Comparison of ENCODE assay signal across 34 cellular contexts in the genomic region with DNA sequence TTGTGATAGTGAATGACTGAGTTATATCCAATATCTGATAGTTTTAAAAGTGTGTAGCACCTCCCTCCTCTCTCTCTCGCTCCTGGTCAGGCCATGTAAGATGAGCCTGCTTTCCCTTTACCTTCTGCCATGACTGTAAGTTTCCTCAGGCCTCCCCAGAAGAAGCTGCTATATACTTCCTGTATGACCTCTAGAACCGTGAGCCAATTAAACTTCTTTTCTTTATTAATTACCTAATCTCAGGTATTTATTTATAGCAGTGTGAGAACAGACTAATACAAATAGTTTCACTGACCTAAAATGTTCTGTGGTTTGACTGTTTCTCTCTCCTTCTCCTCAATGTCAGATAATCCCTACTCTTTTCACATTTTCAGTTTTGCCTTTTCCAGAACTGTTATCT.
"Had no signal": no experiment of that assay in that cellular context is flagged by ENCODE, and none has a peak within 500 bp of the region (broad histone marks: within the 10 kb centered on the region; RNA-seq: fewer than 3 reads in every experiment).

No MANE protein-coding gene starts in this region.

- H3K4me3 ChIP-seq: ascending aorta, cardiac muscle cell, colonic mucosa had no signal

- DNase-seq: activated CD4-positive, alpha-beta memory T cell treated with anti-CD3 and anti-CD28 coated beads, Interleukin-2, amount 10 ng/mL, durations not matched to agents 7 days and 5 days; activated CD4-positive, alpha-beta T cell treated with anti-CD3 and anti-CD28 coated beads for 1 hour; activated CD4-positive, alpha-beta T cell treated with anti-CD3 and anti-CD28 coated beads for 48 hours; activated CD4-positive, CD25-positive, alpha-beta regulatory T cell; activated CD8-positive, alpha-beta memory T cell treated with anti-CD3 and anti-CD28 coated beads for 24 hours; activated CD8-positive, alpha-beta memory T cell treated with anti-CD3 and anti-CD28 coated beads, Interleukin-2, amount 10 ng/mL, durations not matched to agents 7 days and 5 days; activated gamma-delta T cell; activated naive CD4-positive, alpha-beta T cell treated with Interleukin-2 at 50 U/mL for 16 hours; activated naive CD8-positive, alpha-beta T cell treated with anti-CD3 and anti-CD28 coated beads, Interleukin-2, amount 10 ng/mL, durations not matched to agents 7 days and 5 days; activated T-cell treated with anti-CD3 and anti-CD28 coated beads, Interleukin-2, amount 50 U/mL, for 1 hour; activated T-cell treated with anti-CD3 and anti-CD28 coated beads, Interleukin-2, amount 50 U/mL, for 72 hours; amygdala; colonic mucosa; NCI-H1092 treated with DMSO at 0.1 percent for 48 hours; NCI-H1417; NCI-H146; NCI-H187; NCI-H2029 treated with DMSO at 0.1 percent for 48 hours; NCI-H2107; NCI-H2171; NCI-H510A; NCI-H526 treated with DMSO at 0.1 percent for 48 hours; NCI-H82; RPMI8226; SIG-M5; SW 1271; T-helper 1 cell; T-helper 2 cell; T-helper 9 cell; WERI-Rb-1 had no signal

- H3K27ac ChIP-seq: ascending aorta, cardiac muscle cell, colonic mucosa, WERI-Rb-1 had no signal

- H3K27me3 ChIP-seq: ascending aorta, cardiac muscle cell, colonic mucosa had no signal

- ATAC-seq: activated CD8-positive, alpha-beta memory T cell treated with anti-CD3 and anti-CD28 coated beads, Interleukin-2, amount 10 ng/mL, durations not matched to agents 7 days and 5 days; activated T-cell treated with anti-CD3 and anti-CD28 coated beads, Interleukin-2, amount 50 U/mL, for 72 hours; Panc1; Right ventricle myocardium inferior had no signal

- H3K36me3 ChIP-seq: ascending aorta, cardiac muscle cell, colonic mucosa, WERI-Rb-1 had no signal

- H3K9me3 ChIP-seq: ascending aorta, colonic mucosa had no signal

- H3K4me1 ChIP-seq: ascending aorta, colonic mucosa had no signal
